ENCODE assay signal across 24 cellular contexts in genomic region chr18:36377626-36378025, GRCh38.
A peak's percentile ranks its signal among the peaks of the same experiment; 100 is the strongest.
DNase-seq lines count a peak whose midpoint lies in the region; ATAC-seq and TF ChIP-seq lines count a peak whose summit lies in the region.
"Had no signal": no experiment of that assay in that cellular context is flagged by ENCODE, and none has a peak within 500 bp of the region (broad histone marks: within the 10 kb centered on the region; RNA-seq: fewer than 3 reads in every experiment).

No MANE protein-coding gene starts in this region.

- no CpG with 5 or more reads among the region's 3 CpGs for WGBS in neuronal stem cell (ENCODE audit: extremely low coverage in 2 of 2, insufficient read length in 2 of 2, insufficient replicate concordance in 1 of 2), 2 donors

- peak; percentile 34 for DNase-seq in NCI-H2171 treated with DMSO at 0.1 percent for 48 hours (lab: John Stamatoyannopoulos, UW)
- DNase-seq in NCI-H2171 (lab: John Stamatoyannopoulos, UW), result no peak
- peak; percentile 69 to 94 for DNase-seq in NCI-H524 (lab: John Stamatoyannopoulos, UW)
- no peak for DNase-seq in neuronal stem cell (ENCODE audit: low spot score)
- no peak for DNase-seq in COLO829 (ENCODE audit: low spot score)
- DNase-seq: ACHN; Calu3; CD4-positive, alpha-beta memory T cell; EL; GF-D8; Kasumi-1; NCI-H1417 treated with DMSO at 0.1 percent for 48 hours; NCI-H187; NCI-H2107; NCI-H2227 treated with DMSO at 0.1 percent for 48 hours; NCI-H510A; PC-3; RPMI8226; SHP77 had no signal

- H4K91ac ChIP-seq in neuronal stem cell (ENCODE audit: low read depth, low read length, poor library complexity), result no peak overlapping the region

- peaks cover 4 to 6% of the 10 kb centered on the region in 2 donors for H3K4me1 ChIP-seq in neuronal stem cell (ENCODE audit: control insufficient read depth in 2 of 2, insufficient read depth in 1 of 2, low read depth in 1 of 2, low read length in 2 of 2)

- H3K79me1 ChIP-seq in neuronal stem cell (ENCODE audit: low read depth, low read length), result no peaks in the 10 kb centered on the region

- H3K4me3 ChIP-seq in neuronal stem cell (ENCODE audit: low read length in 2 of 2), result no peak overlapping the region
- H3K4me3 ChIP-seq: BLaER1 treated with 17β-estradiol and CSF1 and Interleukin-3, amounts not matched to agents 10 nM and 100 nM had no signal

- H4K8ac ChIP-seq in neuronal stem cell (ENCODE audit: low read depth, low read length), result peak overlapping the region; percentile 49

- H3K9ac ChIP-seq in neuronal stem cell (ENCODE audit: low read depth, low read length, poor library complexity), result peak overlapping the region; percentile 9
- H3K9ac ChIP-seq: BLaER1 treated with 17β-estradiol and CSF1 and Interleukin-3, amounts not matched to agents 10 nM and 100 nM had no signal

- H3K18ac ChIP-seq in neuronal stem cell (ENCODE audit: low read length), result peak overlapping the region; percentile 38

- H2BK120ac ChIP-seq in neuronal stem cell (ENCODE audit: low read depth, low read length), result no peak overlapping the region

- no peak overlapping the region for H2AFZ ChIP-seq in neuronal stem cell (ENCODE audit: low read length)

- no peak overlapping the region for H3K4ac ChIP-seq in neuronal stem cell (ENCODE audit: low read length)

- H3K4me2 ChIP-seq in neuronal stem cell (ENCODE audit: insufficient read depth, low read length, poor library complexity, severe bottlenecking), result no peak overlapping the region
- H3K4me2 ChIP-seq: BLaER1 treated with 17β-estradiol and CSF1 and Interleukin-3, amounts not matched to agents 10 nM and 100 nM had no signal

- H2BK12ac ChIP-seq in neuronal stem cell (ENCODE audit: low read length), result no peak overlapping the region

- no peaks in the 10 kb centered on the region for H3K9me3 ChIP-seq in neuronal stem cell (replicated peaks in 1 of 2; ENCODE audit: control insufficient read depth in 2 of 2, insufficient read depth in 1 of 2, low read depth in 1 of 2, low read length in 2 of 2)
- H3K9me3 ChIP-seq: BLaER1 treated with 17β-estradiol and CSF1 and Interleukin-3, amounts not matched to agents 10 nM and 100 nM had no signal

- no peaks in the 10 kb centered on the region for H3K27me3 ChIP-seq in neuronal stem cell (ENCODE audit: control insufficient read depth in 3 of 3, insufficient read depth in 3 of 3, low read depth in 1 of 3, low read length in 3 of 3)

- H3K14ac ChIP-seq in neuronal stem cell (ENCODE audit: low read length), result no peak overlapping the region

- no peak overlapping the region for H3K27ac ChIP-seq in neuronal stem cell (replicated peaks; ENCODE audit: low read length)
- H3K27ac ChIP-seq: 22Rv1; BLaER1 treated with 17β-estradiol and CSF1 and Interleukin-3, amounts not matched to agents 10 nM and 100 nM had no signal

- ATAC-seq in SK-N-SH treated with all-trans-retinoic acid at 6 μM for 48 hours, result peak; percentile 23
- no peak for ATAC-seq in GM21619 (IDR thresholded peaks at IDR 0.05; ENCODE audit: unreplicated experiment)
- no peak for ATAC-seq in GM18511 (IDR thresholded peaks at IDR 0.05; ENCODE audit: unreplicated experiment)
- ATAC-seq: PC-3 had no signal

- no peak overlapping the region for H2BK15ac ChIP-seq in neuronal stem cell (ENCODE audit: low read length)

- no peak overlapping the region for H3K23ac ChIP-seq in neuronal stem cell (ENCODE audit: low read depth, low read length, poor library complexity)

- H2AK5ac ChIP-seq in neuronal stem cell (ENCODE audit: low read depth, low read length), result no peak overlapping the region

- peaks cover 2 to 26% of the 10 kb centered on the region in 2 donors for H3K36me3 ChIP-seq in neuronal stem cell (replicated peaks in 1 of 2; ENCODE audit: control insufficient read depth in 2 of 2, insufficient read depth in 2 of 2, low read length in 2 of 2)
- H3K36me3 ChIP-seq: BLaER1 treated with 17β-estradiol and CSF1 and Interleukin-3, amounts not matched to agents 10 nM and 100 nM had no signal

- no peak overlapping the region for H2BK5ac ChIP-seq in neuronal stem cell (ENCODE audit: low read length)

TF ChIP-seq in SK-N-SH treated with all-trans-retinoic acid at 6 μM for 48 hours, 23 proteins besides CTCF, POLR2A, EP300 and RAD21:
- TF ChIP-seq ARNTL (CRISPR knock-in tag; IDR thresholded peaks at IDR 0.05; ENCODE audit: borderline replicate concordance, low read depth) (no peak), ZC3H10 (CRISPR knock-in tag; IDR thresholded peaks at IDR 0.05) (no peak), BACH2 (CRISPR knock-in tag; IDR thresholded peaks at IDR 0.05; ENCODE audit: borderline replicate concordance) (no peak), POU6F1 (CRISPR knock-in tag; IDR thresholded peaks at IDR 0.05; ENCODE audit: borderline replicate concordance, low read depth) (no peak), ISL1 (CRISPR knock-in tag; IDR thresholded peaks at IDR 0.05) (no peak), ESRRG (CRISPR knock-in tag; IDR thresholded peaks at IDR 0.05) (no peak), CREB5 (CRISPR knock-in tag; IDR thresholded peaks at IDR 0.05; ENCODE audit: low read depth) (no peak), ZNF565 (CRISPR knock-in tag; conservative IDR thresholded peaks at IDR 0.05; ENCODE audit: low read depth) (no peak), CSDC2 (CRISPR knock-in tag; IDR thresholded peaks at IDR 0.05) (no peak), ZNF8 (CRISPR knock-in tag; IDR thresholded peaks at IDR 0.05) (no peak), TOX (CRISPR knock-in tag; IDR thresholded peaks at IDR 0.05; ENCODE audit: borderline replicate concordance) (no peak), TSHZ2 (CRISPR knock-in tag; IDR thresholded peaks at IDR 0.05) (no peak), TCF4 (CRISPR knock-in tag; IDR thresholded peaks at IDR 0.05; ENCODE audit: borderline replicate concordance) (no peak), RARB (CRISPR knock-in tag; IDR thresholded peaks at IDR 0.05) (no peak), PPARA (CRISPR knock-in tag; IDR thresholded peaks at IDR 0.05; ENCODE audit: borderline replicate concordance) (no peak), ZFP3 (CRISPR knock-in tag; IDR thresholded peaks at IDR 0.05) (no peak), OSR1 (CRISPR knock-in tag; IDR thresholded peaks at IDR 0.05) (no peak)
TF ChIP-seq in SK-N-SH treated with all-trans-retinoic acid at 6 μM for 48 hours: peak in this region for 0.

Comparison
In these comparisons a context has a peak if more than half of its experiments do, and no peak if none do; other contexts are left out.
1. DNase-seq: peak in NCI-H2171 treated with DMSO at 0.1 percent for 48 hours (single experiment) and NCI-H524 (2 of 2); none in NCI-H2171 (single experiment), neuronal stem cell (single experiment) and COLO829 (single experiment).